In the genomic region with DNA sequence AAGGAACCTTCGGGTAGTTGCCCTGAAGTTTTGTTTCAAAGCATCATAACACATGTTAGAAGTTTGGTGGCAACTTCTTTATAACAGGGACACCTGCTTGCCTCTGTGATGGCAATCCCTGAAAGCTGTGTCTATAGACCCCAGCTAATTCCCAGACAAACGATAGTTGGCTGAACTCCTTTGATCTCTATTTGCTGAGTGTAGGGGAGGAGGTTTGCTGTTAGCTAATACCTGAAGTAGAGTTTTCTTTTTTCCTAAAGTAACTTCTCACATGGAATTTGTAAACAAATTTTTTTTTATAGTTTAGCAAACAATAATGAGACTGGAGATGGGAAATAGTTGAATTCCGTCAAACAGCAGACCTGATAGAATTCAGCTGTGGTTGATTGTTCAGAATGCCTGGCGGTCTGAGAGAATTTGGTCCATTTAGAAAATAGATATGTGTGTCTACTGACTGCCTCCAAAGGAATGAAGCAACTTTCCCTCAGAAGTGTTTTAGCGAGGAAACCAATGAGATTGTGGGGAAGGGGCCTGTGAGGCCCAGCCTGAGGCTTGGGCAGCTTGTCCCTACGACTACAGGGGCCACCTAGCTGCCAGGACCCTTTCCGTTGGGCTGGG, we compare ENCODE assay signal across 1 cellular context.
TF ChIP-seq lines count a peak whose summit lies in the region.

No MANE protein-coding gene starts in this region.

TF ChIP-seq in HepG2, 621 proteins besides CTCF, POLR2A, EP300 and RAD21 (continued from another document and continues in another):
- TF ChIP-seq ZMAT5 (CRISPR knock-in tag; IDR thresholded peaks at IDR 0.05; ENCODE audit: borderline replicate concordance, low read depth) (no peak), AGO1 (IDR thresholded peaks at IDR 0.05; ENCODE audit: low read depth, low read length, poor library complexity, severe bottlenecking) (no peak), ZNF296 (CRISPR knock-in tag; conservative IDR thresholded peaks at IDR 0.05) (no peak), EED (CRISPR knock-in tag; IDR thresholded peaks at IDR 0.05) (no peak), HBP1 (CRISPR knock-in tag; IDR thresholded peaks at IDR 0.05; ENCODE audit: low read depth) (no peak), ZNF878 (CRISPR knock-in tag; IDR thresholded peaks at IDR 0.05) (no peak; the same call in 1 of the 2 replicates), LCORL (IDR thresholded peaks at IDR 0.05) (no peak), LCORL (CRISPR knock-in tag; IDR thresholded peaks at IDR 0.05) (no peak), ZBTB4 (CRISPR knock-in tag; IDR thresholded peaks at IDR 0.05; ENCODE audit: borderline replicate concordance) (no peak), TP53 (CRISPR knock-in tag; conservative IDR thresholded peaks at IDR 0.05) (no peak), CEBPG (CRISPR knock-in tag; IDR thresholded peaks at IDR 0.05) (peak; percentile 58), YY1 (IDR thresholded peaks at IDR 0.05; ENCODE audit: insufficient read depth, insufficient replicate concordance, low read depth, low read length) (no peak), SMAD9 (CRISPR knock-in tag; IDR thresholded peaks at IDR 0.05) (no peak), SETDB1 (CRISPR knock-in tag; IDR thresholded peaks at IDR 0.05; ENCODE audit: borderline replicate concordance) (no peak), ZNF225 (CRISPR knock-in tag; IDR thresholded peaks at IDR 0.05) (no peak), ZNF292 (CRISPR knock-in tag; IDR thresholded peaks at IDR 0.05; ENCODE audit: borderline replicate concordance, low read depth) (no peak; the same call in 1 of the 2 replicates), TAF15 (IDR thresholded peaks at IDR 0.05; ENCODE audit: low read depth, low read length, poor library complexity, severe bottlenecking) (no peak), RORA (CRISPR knock-in tag; IDR thresholded peaks at IDR 0.05) (no peak), HNF4G (IDR thresholded peaks at IDR 0.05; ENCODE audit: borderline replicate concordance, low read depth, low read length) (no peak; the same call in 1 of the 2 replicates), HNF4G (CRISPR knock-in tag; IDR thresholded peaks at IDR 0.05; ENCODE audit: borderline replicate concordance, low read depth) (no peak), ZNF768 (CRISPR knock-in tag; IDR thresholded peaks at IDR 0.05) (no peak), IRF9 (CRISPR knock-in tag; IDR thresholded peaks at IDR 0.05; ENCODE audit: borderline replicate concordance) (no peak), ZNF451 (CRISPR knock-in tag; IDR thresholded peaks at IDR 0.05) (no peak), ZNF747 (CRISPR knock-in tag; IDR thresholded peaks at IDR 0.05; ENCODE audit: borderline replicate concordance) (no peak), ZNF431 (CRISPR knock-in tag; IDR thresholded peaks at IDR 0.05; ENCODE audit: borderline replicate concordance, low read depth) (no peak), ESRRA (CRISPR knock-in tag; IDR thresholded peaks at IDR 0.05; ENCODE audit: low read depth) (no peak), JUND (CRISPR knock-in tag; IDR thresholded peaks at IDR 0.05) (no peak)
- TF ChIP-seq, protein P1, sequence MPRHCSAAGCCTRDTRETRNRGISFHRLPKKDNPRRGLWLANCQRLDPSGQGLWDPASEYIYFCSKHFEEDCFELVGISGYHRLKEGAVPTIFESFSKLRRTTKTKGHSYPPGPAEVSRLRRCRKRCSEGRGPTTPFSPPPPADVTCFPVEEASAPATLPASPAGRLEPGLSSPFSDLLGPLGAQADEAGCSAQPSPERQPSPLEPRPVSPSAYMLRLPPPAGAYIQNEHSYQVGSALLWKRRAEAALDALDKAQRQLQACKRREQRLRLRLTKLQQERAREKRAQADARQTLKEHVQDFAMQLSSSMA (CRISPR knock-in tag; IDR thresholded peaks at IDR 0.05), result no peak
- TF ChIP-seq, protein P2, sequence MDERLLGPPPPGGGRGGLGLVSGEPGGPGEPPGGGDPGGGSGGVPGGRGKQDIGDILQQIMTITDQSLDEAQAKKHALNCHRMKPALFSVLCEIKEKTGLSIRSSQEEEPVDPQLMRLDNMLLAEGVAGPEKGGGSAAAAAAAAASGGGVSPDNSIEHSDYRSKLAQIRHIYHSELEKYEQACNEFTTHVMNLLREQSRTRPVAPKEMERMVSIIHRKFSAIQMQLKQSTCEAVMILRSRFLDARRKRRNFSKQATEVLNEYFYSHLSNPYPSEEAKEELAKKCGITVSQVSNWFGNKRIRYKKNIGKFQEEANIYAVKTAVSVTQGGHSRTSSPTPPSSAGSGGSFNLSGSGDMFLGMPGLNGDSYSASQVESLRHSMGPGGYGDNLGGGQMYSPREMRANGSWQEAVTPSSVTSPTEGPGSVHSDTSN (CRISPR knock-in tag; IDR thresholded peaks at IDR 0.05), result no peak
- TF ChIP-seq, protein P3, sequence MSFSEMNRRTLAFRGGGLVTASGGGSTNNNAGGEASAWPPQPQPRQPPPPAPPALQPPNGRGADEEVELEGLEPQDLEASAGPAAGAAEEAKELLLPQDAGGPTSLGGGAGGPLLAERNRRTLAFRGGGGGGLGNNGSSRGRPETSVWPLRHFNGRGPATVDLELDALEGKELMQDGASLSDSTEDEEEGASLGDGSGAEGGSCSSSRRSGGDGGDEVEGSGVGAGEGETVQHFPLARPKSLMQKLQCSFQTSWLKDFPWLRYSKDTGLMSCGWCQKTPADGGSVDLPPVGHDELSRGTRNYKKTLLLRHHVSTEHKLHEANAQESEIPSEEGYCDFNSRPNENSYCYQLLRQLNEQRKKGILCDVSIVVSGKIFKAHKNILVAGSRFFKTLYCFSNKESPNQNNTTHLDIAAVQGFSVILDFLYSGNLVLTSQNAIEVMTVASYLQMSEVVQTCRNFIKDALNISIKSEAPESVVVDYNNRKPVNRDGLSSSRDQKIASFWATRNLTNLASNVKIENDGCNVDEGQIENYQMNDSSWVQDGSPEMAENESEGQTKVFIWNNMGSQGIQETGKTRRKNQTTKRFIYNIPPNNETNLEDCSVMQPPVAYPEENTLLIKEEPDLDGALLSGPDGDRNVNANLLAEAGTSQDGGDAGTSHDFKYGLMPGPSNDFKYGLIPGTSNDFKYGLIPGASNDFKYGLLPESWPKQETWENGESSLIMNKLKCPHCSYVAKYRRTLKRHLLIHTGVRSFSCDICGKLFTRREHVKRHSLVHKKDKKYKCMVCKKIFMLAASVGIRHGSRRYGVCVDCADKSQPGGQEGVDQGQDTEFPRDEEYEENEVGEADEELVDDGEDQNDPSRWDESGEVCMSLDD (CRISPR knock-in tag; IDR thresholded peaks at IDR 0.05; ENCODE audit: borderline replicate concordance), result no peak
- TF ChIP-seq, protein P4, sequence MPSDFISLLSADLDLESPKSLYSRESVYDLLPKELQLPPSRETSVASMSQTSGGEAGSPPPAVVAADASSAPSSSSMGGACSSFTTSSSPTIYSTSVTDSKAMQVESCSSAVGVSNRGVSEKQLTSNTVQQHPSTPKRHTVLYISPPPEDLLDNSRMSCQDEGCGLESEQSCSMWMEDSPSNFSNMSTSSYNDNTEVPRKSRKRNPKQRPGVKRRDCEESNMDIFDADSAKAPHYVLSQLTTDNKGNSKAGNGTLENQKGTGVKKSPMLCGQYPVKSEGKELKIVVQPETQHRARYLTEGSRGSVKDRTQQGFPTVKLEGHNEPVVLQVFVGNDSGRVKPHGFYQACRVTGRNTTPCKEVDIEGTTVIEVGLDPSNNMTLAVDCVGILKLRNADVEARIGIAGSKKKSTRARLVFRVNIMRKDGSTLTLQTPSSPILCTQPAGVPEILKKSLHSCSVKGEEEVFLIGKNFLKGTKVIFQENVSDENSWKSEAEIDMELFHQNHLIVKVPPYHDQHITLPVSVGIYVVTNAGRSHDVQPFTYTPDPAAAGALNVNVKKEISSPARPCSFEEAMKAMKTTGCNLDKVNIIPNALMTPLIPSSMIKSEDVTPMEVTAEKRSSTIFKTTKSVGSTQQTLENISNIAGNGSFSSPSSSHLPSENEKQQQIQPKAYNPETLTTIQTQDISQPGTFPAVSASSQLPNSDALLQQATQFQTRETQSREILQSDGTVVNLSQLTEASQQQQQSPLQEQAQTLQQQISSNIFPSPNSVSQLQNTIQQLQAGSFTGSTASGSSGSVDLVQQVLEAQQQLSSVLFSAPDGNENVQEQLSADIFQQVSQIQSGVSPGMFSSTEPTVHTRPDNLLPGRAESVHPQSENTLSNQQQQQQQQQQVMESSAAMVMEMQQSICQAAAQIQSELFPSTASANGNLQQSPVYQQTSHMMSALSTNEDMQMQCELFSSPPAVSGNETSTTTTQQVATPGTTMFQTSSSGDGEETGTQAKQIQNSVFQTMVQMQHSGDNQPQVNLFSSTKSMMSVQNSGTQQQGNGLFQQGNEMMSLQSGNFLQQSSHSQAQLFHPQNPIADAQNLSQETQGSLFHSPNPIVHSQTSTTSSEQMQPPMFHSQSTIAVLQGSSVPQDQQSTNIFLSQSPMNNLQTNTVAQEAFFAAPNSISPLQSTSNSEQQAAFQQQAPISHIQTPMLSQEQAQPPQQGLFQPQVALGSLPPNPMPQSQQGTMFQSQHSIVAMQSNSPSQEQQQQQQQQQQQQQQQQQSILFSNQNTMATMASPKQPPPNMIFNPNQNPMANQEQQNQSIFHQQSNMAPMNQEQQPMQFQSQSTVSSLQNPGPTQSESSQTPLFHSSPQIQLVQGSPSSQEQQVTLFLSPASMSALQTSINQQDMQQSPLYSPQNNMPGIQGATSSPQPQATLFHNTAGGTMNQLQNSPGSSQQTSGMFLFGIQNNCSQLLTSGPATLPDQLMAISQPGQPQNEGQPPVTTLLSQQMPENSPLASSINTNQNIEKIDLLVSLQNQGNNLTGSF (CRISPR knock-in tag; IDR thresholded peaks at IDR 0.05), result no peak
- TF ChIP-seq, protein P5, sequence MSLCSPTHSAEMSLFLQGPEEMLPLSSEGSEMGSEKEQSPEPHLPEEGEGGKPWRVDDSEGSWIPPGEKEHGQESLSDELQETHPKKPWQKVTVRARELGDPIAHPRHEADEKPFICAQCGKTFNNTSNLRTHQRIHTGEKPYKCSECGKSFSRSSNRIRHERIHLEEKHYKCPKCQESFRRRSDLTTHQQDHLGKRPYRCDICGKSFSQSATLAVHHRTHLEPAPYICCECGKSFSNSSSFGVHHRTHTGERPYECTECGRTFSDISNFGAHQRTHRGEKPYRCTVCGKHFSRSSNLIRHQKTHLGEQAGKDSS (CRISPR knock-in tag; IDR thresholded peaks at IDR 0.05; ENCODE audit: borderline replicate concordance, low read depth), result no peak
- TF ChIP-seq, protein P6, sequence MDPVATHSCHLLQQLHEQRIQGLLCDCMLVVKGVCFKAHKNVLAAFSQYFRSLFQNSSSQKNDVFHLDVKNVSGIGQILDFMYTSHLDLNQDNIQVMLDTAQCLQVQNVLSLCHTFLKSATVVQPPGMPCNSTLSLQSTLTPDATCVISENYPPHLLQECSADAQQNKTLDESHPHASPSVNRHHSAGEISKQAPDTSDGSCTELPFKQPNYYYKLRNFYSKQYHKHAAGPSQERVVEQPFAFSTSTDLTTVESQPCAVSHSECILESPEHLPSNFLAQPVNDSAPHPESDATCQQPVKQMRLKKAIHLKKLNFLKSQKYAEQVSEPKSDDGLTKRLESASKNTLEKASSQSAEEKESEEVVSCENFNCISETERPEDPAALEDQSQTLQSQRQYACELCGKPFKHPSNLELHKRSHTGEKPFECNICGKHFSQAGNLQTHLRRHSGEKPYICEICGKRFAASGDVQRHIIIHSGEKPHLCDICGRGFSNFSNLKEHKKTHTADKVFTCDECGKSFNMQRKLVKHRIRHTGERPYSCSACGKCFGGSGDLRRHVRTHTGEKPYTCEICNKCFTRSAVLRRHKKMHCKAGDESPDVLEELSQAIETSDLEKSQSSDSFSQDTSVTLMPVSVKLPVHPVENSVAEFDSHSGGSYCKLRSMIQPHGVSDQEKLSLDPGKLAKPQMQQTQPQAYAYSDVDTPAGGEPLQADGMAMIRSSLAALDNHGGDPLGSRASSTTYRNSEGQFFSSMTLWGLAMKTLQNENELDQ (CRISPR knock-in tag; IDR thresholded peaks at IDR 0.05; ENCODE audit: borderline replicate concordance), result no peak
- TF ChIP-seq, protein P7, sequence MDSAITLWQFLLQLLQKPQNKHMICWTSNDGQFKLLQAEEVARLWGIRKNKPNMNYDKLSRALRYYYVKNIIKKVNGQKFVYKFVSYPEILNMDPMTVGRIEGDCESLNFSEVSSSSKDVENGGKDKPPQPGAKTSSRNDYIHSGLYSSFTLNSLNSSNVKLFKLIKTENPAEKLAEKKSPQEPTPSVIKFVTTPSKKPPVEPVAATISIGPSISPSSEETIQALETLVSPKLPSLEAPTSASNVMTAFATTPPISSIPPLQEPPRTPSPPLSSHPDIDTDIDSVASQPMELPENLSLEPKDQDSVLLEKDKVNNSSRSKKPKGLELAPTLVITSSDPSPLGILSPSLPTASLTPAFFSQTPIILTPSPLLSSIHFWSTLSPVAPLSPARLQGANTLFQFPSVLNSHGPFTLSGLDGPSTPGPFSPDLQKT (CRISPR knock-in tag; IDR thresholded peaks at IDR 0.05; ENCODE audit: borderline replicate concordance), result no peak
